ENCODE assay signal across 25 cellular contexts in genomic region chr2:96594282-96594681, GRCh38. TPM values are rescaled to one million over a fixed set of nuclear protein-coding genes. Genes with fewer than 3 reads are reported as not detected.
A peak's percentile ranks its signal among the peaks of the same experiment; 100 is the strongest.
DNase-seq lines count a peak whose midpoint lies in the region; ATAC-seq, FAIRE-seq and TF ChIP-seq lines count a peak whose summit lies in the region.
"Had no signal": no experiment of that assay in that cellular context is flagged by ENCODE, and none has a peak within 500 bp of the region (broad histone marks: within the 10 kb centered on the region; RNA-seq: fewer than 3 reads in every experiment).

No MANE protein-coding gene starts in this region.

- no peak overlapping the region for H2AFZ ChIP-seq in HepG2 (ENCODE audit: low read length)

- no peak overlapping the region for H3K4me3 ChIP-seq in HepG2 (replicated peaks in 1 of 3; ENCODE audit: insufficient read depth in 1 of 3, low read depth in 2 of 3, low read length in 3 of 3)
- no peak overlapping the region for H3K4me3 ChIP-seq in right lobe of liver
- H3K4me3 ChIP-seq: cardiac muscle cell, HAP-1, Peyer's patch, upper lobe of left lung had no signal

- TSS peak; percentile 19 for BruUV-seq in HepG2 (replicated peaks; lab: Mats Ljungman, UMichigan)

- no peaks in the 10 kb centered on the region for H4K20me1 ChIP-seq in HepG2 (ENCODE audit: insufficient read depth, low read length)

- TF ChIP-seq EP300 in HepG2 (IDR thresholded peaks at IDR 0.05; ENCODE audit: low read depth in 2 of 2, low read length in 2 of 2): no peak
- TF ChIP-seq EP300 in HepG2 (CRISPR knock-in tag; IDR thresholded peaks at IDR 0.05; ENCODE audit: borderline replicate concordance): no peak

- H3K27me3 Mint-ChIP-seq in T-helper 1 cell treated with Interleukin-12 subunit alpha and Interleukin-12 subunit beta and Interleukin-4 antibody, amounts not matched to agents 30 μg/mL and 1 μg/mL, for 36 hours (ENCODE audit: low read depth): no peaks in the 10 kb centered on the region
- H3K27me3 Mint-ChIP-seq in activated naive CD8-positive, alpha-beta T cell treated with anti-CD3 and anti-CD28 coated beads, Interleukin-2, amount 50 U/mL, for 24 hours: no peaks in the 10 kb centered on the region
- no peaks in the 10 kb centered on the region for H3K27me3 Mint-ChIP-seq in stimulated activated naive CD8-positive, alpha-beta T cell treated with anti-CD3 and anti-CD28 coated beads, Interleukin-15, amount 100 ng/mL, for 72 hours

- WGBS in HepG2 (ENCODE audit: low lambda C conversion rate): 94% methylated on average over 3 of the region's 3 CpGs
- WGBS in right lobe of liver (ENCODE audit: insufficient coverage, low coverage, low lambda C conversion rate, missing lambda C conversion rate): 57% methylated on average over 1 of the region's 3 CpGs

- H3K4me1 Mint-ChIP-seq in T-helper 1 cell treated with Interleukin-12 subunit alpha and Interleukin-12 subunit beta and Interleukin-4 antibody, amounts not matched to agents 30 μg/mL and 1 μg/mL, for 36 hours (ENCODE audit: low read depth): peaks cover 54% of the 10 kb centered on the region
- peaks cover 32% of the 10 kb centered on the region for H3K4me1 Mint-ChIP-seq in activated naive CD8-positive, alpha-beta T cell treated with anti-CD3 and anti-CD28 coated beads, Interleukin-2, amount 50 U/mL, for 24 hours
- peaks cover 40% of the 10 kb centered on the region for H3K4me1 Mint-ChIP-seq in stimulated activated naive CD8-positive, alpha-beta T cell treated with anti-CD3 and anti-CD28 coated beads, Interleukin-15, amount 100 ng/mL, for 72 hours

- peaks cover 26 to 73% of the 10 kb centered on the region in 2 experiments for H3K36me3 ChIP-seq in HepG2 (replicated peaks in 1 of 2; ENCODE audit: control insufficient read depth in 1 of 2, insufficient read depth in 2 of 2, low read length in 2 of 2)
- peaks cover 0 to 60% (median 20%) of the 10 kb centered on the region in 4 donors for H3K36me3 ChIP-seq in right lobe of liver

- H3K9ac ChIP-seq in HepG2 (ENCODE audit: insufficient read depth, low read depth, low read length): no peak overlapping the region

- POLR2A ChIA-PET in HepG2 (lab: Yijun Ruan, JAX): interaction anchor here (0.9 kb wide), 1 partner anchor 320 kb away, joined by 3 read pairs; no protein-coding TSS in a partner anchor

- H3K27ac ChIP-seq in HepG2 (ENCODE audit: extremely low read length, insufficient read depth, low read length) (no peak overlapping the region), right lobe of liver (no peak overlapping the region)
- H3K27ac ChIP-seq: 22Rv1, cardiac muscle cell had no signal

- ATAC-seq in HepG2 (no peak), right lobe of liver (no peak)
- ATAC-seq in activated naive CD8-positive, alpha-beta T cell treated with anti-CD3 and anti-CD28 coated beads, Interleukin-2, amount 50 U/mL, for 24 hours: no peak
- peak; percentile 43 for ATAC-seq in stimulated activated naive CD8-positive, alpha-beta T cell treated with anti-CD3 and anti-CD28 coated beads, Interleukin-15, amount 100 ng/mL, for 72 hours

- H3K27ac Mint-ChIP-seq in T-helper 1 cell treated with Interleukin-12 subunit alpha and Interleukin-12 subunit beta and Interleukin-4 antibody, amounts not matched to agents 30 μg/mL and 1 μg/mL, for 36 hours: peak overlapping the region; percentile 93
- H3K27ac Mint-ChIP-seq in activated naive CD8-positive, alpha-beta T cell treated with anti-CD3 and anti-CD28 coated beads, Interleukin-2, amount 50 U/mL, for 24 hours: peak overlapping the region; percentile 87
- peak overlapping the region in 1 of 2 donors; percentile 96 for H3K27ac Mint-ChIP-seq in stimulated activated naive CD8-positive, alpha-beta T cell treated with anti-CD3 and anti-CD28 coated beads, Interleukin-15, amount 100 ng/mL, for 72 hours

- peaks cover 5% of the 10 kb centered on the region for H3K9me3 Mint-ChIP-seq in T-helper 1 cell treated with Interleukin-12 subunit alpha and Interleukin-12 subunit beta and Interleukin-4 antibody, amounts not matched to agents 30 μg/mL and 1 μg/mL, for 36 hours
- H3K9me3 Mint-ChIP-seq in activated naive CD8-positive, alpha-beta T cell treated with anti-CD3 and anti-CD28 coated beads, Interleukin-2, amount 50 U/mL, for 24 hours: no peaks in the 10 kb centered on the region
- no peaks in the 10 kb centered on the region for H3K9me3 Mint-ChIP-seq in stimulated activated naive CD8-positive, alpha-beta T cell treated with anti-CD3 and anti-CD28 coated beads, Interleukin-15, amount 100 ng/mL, for 72 hours
- H3K9me3 Mint-ChIP-seq: neural crest cell had no signal

- H3K79me2 ChIP-seq in HepG2 (ENCODE audit: insufficient read depth, low read length): no peaks in the 10 kb centered on the region

- H3K4me2 ChIP-seq in HepG2 (ENCODE audit: low read depth, low read length): no peak overlapping the region

- no peak for TF ChIP-seq POLR2A in HepG2 (IDR thresholded peaks at IDR 0.05; ENCODE audit: insufficient read depth in 1 of 2, low read depth in 2 of 2, low read length in 2 of 2)
- no peak for TF ChIP-seq POLR2A in right lobe of liver (IDR thresholded peaks at IDR 0.05)

- CTCF ChIA-PET in HepG2 (lab: Yijun Ruan, JAX; ENCODE audit: low intra/inter-chr PET ratio, low total read pairs): no interaction called here

- H3K4me3 Mint-ChIP-seq in T-helper 1 cell treated with Interleukin-12 subunit alpha and Interleukin-12 subunit beta and Interleukin-4 antibody, amounts not matched to agents 30 μg/mL and 1 μg/mL, for 36 hours: peak overlapping the region; percentile 67
- no peak overlapping the region for H3K4me3 Mint-ChIP-seq in activated naive CD8-positive, alpha-beta T cell treated with anti-CD3 and anti-CD28 coated beads, Interleukin-2, amount 50 U/mL, for 24 hours
- H3K4me3 Mint-ChIP-seq in stimulated activated naive CD8-positive, alpha-beta T cell treated with anti-CD3 and anti-CD28 coated beads, Interleukin-15, amount 100 ng/mL, for 72 hours: no peak overlapping the region
- H3K4me3 Mint-ChIP-seq: neural crest cell had no signal

- no peak for FAIRE-seq in HepG2 (lab: Jason Lieb, UNC)
- FAIRE-seq: endometrium had no signal

- DNase-seq in T-helper 1 cell (no peak), HepG2 (ENCODE audit: low spot score) (no peak), right lobe of liver (no peak), cerebellar cortex (ENCODE audit: low spot score) (no peak), LoVo (ENCODE audit: low spot score) (no peak)
- DNase-seq in activated naive CD8-positive, alpha-beta T cell treated with anti-CD3 and anti-CD28 coated beads, Interleukin-2, amount 50 U/mL, for 24 hours: no peak
- no peak for DNase-seq in stimulated activated naive CD8-positive, alpha-beta T cell treated with anti-CD3 and anti-CD28 coated beads, Interleukin-15, amount 100 ng/mL, for 72 hours
- DNase-seq: activated CD4-positive, alpha-beta T cell treated with anti-CD3 and anti-CD28 coated beads, Interleukin-2, amount 50 U/mL, for 4 hours; aorta; DMS153; islet precursor cell; NCI-H1092 treated with DMSO at 0.1 percent for 48 hours; NCI-H187 treated with DMSO at 0.1 percent for 48 hours; NCI-H526; Peyer's patch; stimulated activated CD8-positive, alpha-beta memory T cell treated with anti-CD3 and anti-CD28 coated beads, Interleukin-4, amount 100 ng/mL, for 48 hours; substantia nigra; upper lobe of left lung had no signal

- H3K9me3 ChIP-seq in HepG2 (ENCODE audit: low read length) (no peaks in the 10 kb centered on the region), right lobe of liver (no peaks in the 10 kb centered on the region)
- H3K9me3 ChIP-seq: HAP-1, Peyer's patch, upper lobe of left lung had no signal

- intact Hi-C loops in HepG2 (cut with micrococcal nuclease; ENCODE audit: unreplicated experiment): no loop called here
- intact Hi-C loops in right lobe of liver (cut with DNase I): no loop called here

- peaks cover 72% of the 10 kb centered on the region for H3K36me3 Mint-ChIP-seq in T-helper 1 cell treated with Interleukin-12 subunit alpha and Interleukin-12 subunit beta and Interleukin-4 antibody, amounts not matched to agents 30 μg/mL and 1 μg/mL, for 36 hours (ENCODE audit: low read depth)
- peaks cover 52% of the 10 kb centered on the region for H3K36me3 Mint-ChIP-seq in activated naive CD8-positive, alpha-beta T cell treated with anti-CD3 and anti-CD28 coated beads, Interleukin-2, amount 50 U/mL, for 24 hours (ENCODE audit: low read depth)

- TF ChIP-seq RAD21 in HepG2 (CRISPR knock-in tag; IDR thresholded peaks at IDR 0.05): no peak

- H3K27me3 ChIP-seq in HepG2 (ENCODE audit: control insufficient read depth in 1 of 2, insufficient read depth in 2 of 2, low read length in 2 of 2) (no peaks in the 10 kb centered on the region), right lobe of liver (no peaks in the 10 kb centered on the region)
- H3K27me3 ChIP-seq: cardiac muscle cell, Peyer's patch, upper lobe of left lung had no signal

- TF ChIP-seq CTCF in HepG2 (CRISPR knock-in tag; IDR thresholded peaks at IDR 0.05) (no peak), right lobe of liver (IDR thresholded peaks at IDR 0.05) (no peak)

- peaks cover 10% of the 10 kb centered on the region for H3K4me1 ChIP-seq in HepG2 (ENCODE audit: insufficient read depth, low read length)
- no peaks in the 10 kb centered on the region for H3K4me1 ChIP-seq in right lobe of liver
- H3K4me1 ChIP-seq: Peyer's patch, upper lobe of left lung had no signal

- in situ Hi-C loops in HepG2 (cut with HindIII; ENCODE audit: extremely low pct_ligation_motif_present, low pct_unique_long_range_greater_than_20kb): no loop called here

RNA-seq across cellular contexts. Expression of gene KANSL3, which starts 43.8 kb away (rescaled TPM):
- total RNA-seq in HepG2 (2016; rRNA removed; fragmentation: Illumina TruSeq; extraction: Trizol) (37.3 and 43.9 TPM in 2 replicates), right lobe of liver (10 to 100 TPM; 17.3 to 29.3 (median 21.6) TPM)
- total RNA-seq in HepG2 (2016; cell fraction: cytosol; rRNA removed; fragmentation: Illumina TruSeq; extraction: Trizol; ENCODE audit: low read depth): 7.8 and 8.3 TPM in 2 replicates
- total RNA-seq in HepG2 (2016; cell fraction: insoluble cytoplasmic fraction; rRNA removed; fragmentation: Illumina TruSeq; extraction: Trizol): 35.6 and 36.6 TPM in 2 replicates
- 26.4 and 26.5 TPM in 2 replicates for total RNA-seq in HepG2 (2016; cell fraction: membrane; rRNA removed; fragmentation: Illumina TruSeq; extraction: Trizol)
- total RNA-seq in HepG2 (2016; cell fraction: nucleus; rRNA removed; fragmentation: Illumina TruSeq; extraction: Trizol): 40.0 and 44.1 TPM in 2 replicates
- polyA plus RNA-seq in HepG2 (2011; rRNA removed): 20.8 and 28.2 TPM in 2 replicates
- 17.0 and 17.8 TPM in 2 replicates for polyA plus RNA-seq in HepG2 (2011; cell fraction: cytosol; rRNA removed)
- 63.0 and 65.8 TPM in 2 replicates for polyA plus RNA-seq in HepG2 (2011; cell fraction: nucleus; rRNA removed)
- polyA plus RNA-seq in HepG2 (2012): 28.9 and 35.1 TPM in 2 replicates
- polyA plus RNA-seq in HepG2 (2016; cell fraction: cytosol; fragmentation: Illumina TruSeq; extraction: Trizol; ENCODE audit: low read depth): 3.4 TPM in 2 replicates
- 26.9 and 34.3 TPM in 2 replicates for polyA plus RNA-seq in HepG2 (2016; cell fraction: insoluble cytoplasmic fraction; fragmentation: Illumina TruSeq; extraction: Trizol; ENCODE audit: low read depth)
- polyA plus RNA-seq in HepG2 (2016; cell fraction: membrane; fragmentation: Illumina TruSeq; extraction: Trizol; ENCODE audit: low read depth): 12.0 and 12.5 TPM in 2 replicates
- polyA plus RNA-seq in HepG2 (2016; cell fraction: nucleus; fragmentation: Illumina TruSeq; extraction: Trizol; ENCODE audit: insufficient read depth, low read depth): 50.8 and 58.3 TPM in 2 replicates
- 85.2 and 180 TPM in 2 replicates for polyA minus RNA-seq in HepG2 (2011; rRNA and poly(A)+ RNA removed; ENCODE audit: low replicate concordance)
- 19.0 and 20.2 TPM in 2 replicates for polyA minus RNA-seq in HepG2 (2011; cell fraction: cytosol; rRNA and poly(A)+ RNA removed)
- polyA minus RNA-seq in HepG2 (2011; cell fraction: nucleus; rRNA and poly(A)+ RNA removed): 73.1 and 81.1 TPM in 2 replicates

RNA-seq across cellular contexts. Expression of gene FER1L5, which starts 48.3 kb away (rescaled TPM):
- 0.02 TPM in 1 of 2 replicates, not detected in the other for total RNA-seq in HepG2 (2016; rRNA removed; fragmentation: Illumina TruSeq; extraction: Trizol)
- total RNA-seq in HepG2 (2016; cell fraction: cytosol; rRNA removed; fragmentation: Illumina TruSeq; extraction: Trizol; ENCODE audit: low read depth): not detected in 2 replicates
- 0.02 TPM in 1 of 2 replicates, not detected in the other for total RNA-seq in HepG2 (2016; cell fraction: insoluble cytoplasmic fraction; rRNA removed; fragmentation: Illumina TruSeq; extraction: Trizol)
- total RNA-seq in HepG2 (2016; cell fraction: membrane; rRNA removed; fragmentation: Illumina TruSeq; extraction: Trizol): 0.03 TPM in 1 of 2 replicates, not detected in the other
- total RNA-seq in HepG2 (2016; cell fraction: nucleus; rRNA removed; fragmentation: Illumina TruSeq; extraction: Trizol): 0.12 and 0.16 TPM in 2 replicates
- 0.08 and 0.22 TPM in 2 replicates for polyA plus RNA-seq in HepG2 (2011; rRNA removed)
- polyA plus RNA-seq in HepG2 (2011; cell fraction: cytosol; rRNA removed): 0.01 and 0.03 TPM in 2 replicates
- polyA plus RNA-seq in HepG2 (2011; cell fraction: nucleus; rRNA removed): 1.2 and 1.4 TPM in 2 replicates
- polyA plus RNA-seq in HepG2 (2012): 0.09 and 0.15 TPM in 2 replicates
- polyA plus RNA-seq in HepG2 (2016; cell fraction: cytosol; fragmentation: Illumina TruSeq; extraction: Trizol; ENCODE audit: low read depth): not detected in 2 replicates
- polyA plus RNA-seq in HepG2 (2016; cell fraction: insoluble cytoplasmic fraction; fragmentation: Illumina TruSeq; extraction: Trizol; ENCODE audit: low read depth): not detected in 2 replicates
- not detected in 2 replicates for polyA plus RNA-seq in HepG2 (2016; cell fraction: membrane; fragmentation: Illumina TruSeq; extraction: Trizol; ENCODE audit: low read depth)
- polyA plus RNA-seq in HepG2 (2016; cell fraction: nucleus; fragmentation: Illumina TruSeq; extraction: Trizol; ENCODE audit: insufficient read depth, low read depth): 0.12 and 0.25 TPM in 2 replicates
- 0.07 and 0.16 TPM in 2 replicates for polyA minus RNA-seq in HepG2 (2011; rRNA and poly(A)+ RNA removed; ENCODE audit: low replicate concordance)
- not detected in 2 replicates for polyA minus RNA-seq in HepG2 (2011; cell fraction: cytosol; rRNA and poly(A)+ RNA removed)
- polyA minus RNA-seq in HepG2 (2011; cell fraction: nucleus; rRNA and poly(A)+ RNA removed): 0.25 and 0.26 TPM in 2 replicates
- not detected for total RNA-seq in right lobe of liver
- total RNA-seq: Peyer's patch had no signal
- polyA plus RNA-seq: liver had no signal

RNA-seq across cellular contexts. Expression of gene ARID5A, which starts 57.7 kb away (rescaled TPM):
- 8.0 and 9.5 TPM in 2 replicates for total RNA-seq in HepG2 (2016; rRNA removed; fragmentation: Illumina TruSeq; extraction: Trizol)
- 2.9 and 3.5 TPM in 2 replicates for total RNA-seq in HepG2 (2016; cell fraction: cytosol; rRNA removed; fragmentation: Illumina TruSeq; extraction: Trizol; ENCODE audit: low read depth)
- total RNA-seq in HepG2 (2016; cell fraction: insoluble cytoplasmic fraction; rRNA removed; fragmentation: Illumina TruSeq; extraction: Trizol): 8.1 and 9.8 TPM in 2 replicates
- total RNA-seq in HepG2 (2016; cell fraction: membrane; rRNA removed; fragmentation: Illumina TruSeq; extraction: Trizol): 6.9 and 8.7 TPM in 2 replicates
- 7.0 and 7.5 TPM in 2 replicates for total RNA-seq in HepG2 (2016; cell fraction: nucleus; rRNA removed; fragmentation: Illumina TruSeq; extraction: Trizol)
- polyA plus RNA-seq in HepG2 (2011; rRNA removed): 6.0 and 7.4 TPM in 2 replicates
- polyA plus RNA-seq in HepG2 (2011; cell fraction: cytosol; rRNA removed): 3.4 and 7.0 TPM in 2 replicates
- polyA plus RNA-seq in HepG2 (2011; cell fraction: nucleus; rRNA removed): 11.9 and 13.3 TPM in 2 replicates
- polyA plus RNA-seq in HepG2 (2012): 4.7 and 5.3 TPM in 2 replicates
- 3.1 and 4.1 TPM in 2 replicates for polyA plus RNA-seq in HepG2 (2016; cell fraction: cytosol; fragmentation: Illumina TruSeq; extraction: Trizol; ENCODE audit: low read depth)
- 9.9 and 12.2 TPM in 2 replicates for polyA plus RNA-seq in HepG2 (2016; cell fraction: insoluble cytoplasmic fraction; fragmentation: Illumina TruSeq; extraction: Trizol; ENCODE audit: low read depth)
- polyA plus RNA-seq in HepG2 (2016; cell fraction: membrane; fragmentation: Illumina TruSeq; extraction: Trizol; ENCODE audit: low read depth): 6.1 and 8.5 TPM in 2 replicates
- polyA plus RNA-seq in HepG2 (2016; cell fraction: nucleus; fragmentation: Illumina TruSeq; extraction: Trizol; ENCODE audit: insufficient read depth, low read depth): 12.7 and 13.7 TPM in 2 replicates
- polyA minus RNA-seq in HepG2 (2011; rRNA and poly(A)+ RNA removed; ENCODE audit: low replicate concordance): 1.4 and 6.4 TPM in 2 replicates
- 3.0 and 4.0 TPM in 2 replicates for polyA minus RNA-seq in HepG2 (2011; cell fraction: cytosol; rRNA and poly(A)+ RNA removed)
- 3.2 and 4.2 TPM in 2 replicates for polyA minus RNA-seq in HepG2 (2011; cell fraction: nucleus; rRNA and poly(A)+ RNA removed)
- total RNA-seq in right lobe of liver: 10 to 100 TPM; 13.2 to 23.1 (median 16.9) TPM
